Comparison of ENCODE assay signal across 1 cellular context in the genomic region with DNA sequence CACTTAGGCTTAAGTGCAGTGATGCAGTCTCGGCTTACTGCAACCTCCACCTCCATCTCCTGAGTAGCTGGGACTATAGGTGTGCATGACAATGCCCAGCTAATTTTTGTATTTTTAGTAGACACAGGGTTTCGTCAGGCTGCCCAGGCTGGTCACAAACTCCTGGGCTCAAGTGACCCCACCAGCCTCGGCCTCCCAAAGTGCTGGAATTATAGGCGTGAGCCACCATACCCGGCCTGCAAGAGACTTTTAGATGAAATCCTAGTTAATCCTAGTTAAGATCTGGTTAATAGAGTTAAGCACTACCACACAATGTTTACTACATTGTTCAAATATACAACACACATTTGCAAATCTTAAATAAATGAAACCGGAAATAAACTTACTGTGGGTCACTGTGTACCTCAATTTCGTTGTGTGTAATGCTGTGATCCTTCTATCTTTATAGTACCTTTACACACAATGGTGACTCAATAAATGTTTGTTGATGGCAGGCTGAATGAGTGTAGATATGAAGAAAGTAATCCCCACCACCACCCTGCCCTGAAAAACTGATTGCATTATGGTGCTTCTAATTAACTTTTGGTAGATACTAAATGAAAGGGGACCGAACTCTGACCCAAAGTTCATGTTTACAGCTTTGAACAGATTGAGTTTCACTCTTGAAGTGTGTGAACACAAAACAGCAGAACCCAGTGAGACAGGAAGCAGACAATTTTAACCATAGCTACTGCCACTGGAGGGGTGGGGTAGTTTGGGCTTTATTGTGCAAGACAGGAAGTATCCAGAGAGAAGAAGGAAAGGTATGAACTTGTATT.
A peak's percentile ranks its signal among the peaks of the same experiment; 100 is the strongest.
TF ChIP-seq lines count a peak whose summit lies in the region.

No MANE protein-coding gene starts in this region.

TF ChIP-seq in K562, 482 proteins besides CTCF, POLR2A, EP300 and RAD21 (continued from another document and continues in another):
- TF ChIP-seq, protein P1, sequence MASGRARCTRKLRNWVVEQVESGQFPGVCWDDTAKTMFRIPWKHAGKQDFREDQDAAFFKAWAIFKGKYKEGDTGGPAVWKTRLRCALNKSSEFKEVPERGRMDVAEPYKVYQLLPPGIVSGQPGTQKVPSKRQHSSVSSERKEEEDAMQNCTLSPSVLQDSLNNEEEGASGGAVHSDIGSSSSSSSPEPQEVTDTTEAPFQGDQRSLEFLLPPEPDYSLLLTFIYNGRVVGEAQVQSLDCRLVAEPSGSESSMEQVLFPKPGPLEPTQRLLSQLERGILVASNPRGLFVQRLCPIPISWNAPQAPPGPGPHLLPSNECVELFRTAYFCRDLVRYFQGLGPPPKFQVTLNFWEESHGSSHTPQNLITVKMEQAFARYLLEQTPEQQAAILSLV (tag; IDR thresholded peaks at IDR 0.05), result peak; percentile 62; the same call in 1 of the 2 replicates
- TF ChIP-seq FOSL1 (tag; conservative IDR thresholded peaks at IDR 0.05), result no peak
- no peak; the same call in 1 of the 2 replicates for TF ChIP-seq SOX6 (IDR thresholded peaks at IDR 0.05)
- TF ChIP-seq ZNF589 (CRISPR knock-in tag; IDR thresholded peaks at IDR 0.05; ENCODE audit: low read depth), result peak; percentile 72; the same call in 1 of the 2 replicates
- no peak for TF ChIP-seq XRCC5 (IDR thresholded peaks at IDR 0.05; ENCODE audit: low read depth, low read length)
- TF ChIP-seq SMAD4 (CRISPR knock-in tag; conservative IDR thresholded peaks at IDR 0.05), result peak; percentile 83
- no peak for TF ChIP-seq ZFX (CRISPR knock-in tag; IDR thresholded peaks at IDR 0.05)
- no peak for TF ChIP-seq RUNX1 (IDR thresholded peaks at IDR 0.05; ENCODE audit: low read depth)
- peak; percentile 84 for TF ChIP-seq CBFA2T3 (IDR thresholded peaks at IDR 0.05)
- no peak for TF ChIP-seq MCM5 (IDR thresholded peaks at IDR 0.05; ENCODE audit: low read depth)
- TF ChIP-seq, protein P2, sequence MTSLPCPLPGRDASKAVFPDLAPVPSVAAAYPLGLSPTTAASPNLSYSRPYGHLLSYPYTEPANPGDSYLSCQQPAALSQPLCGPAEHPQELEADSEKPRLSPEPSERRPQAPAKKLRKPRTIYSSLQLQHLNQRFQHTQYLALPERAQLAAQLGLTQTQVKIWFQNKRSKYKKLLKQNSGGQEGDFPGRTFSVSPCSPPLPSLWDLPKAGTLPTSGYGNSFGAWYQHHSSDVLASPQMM (CRISPR knock-in tag; IDR thresholded peaks at IDR 0.05), result no peak
- TF ChIP-seq BRD9 (IDR thresholded peaks at IDR 0.05; ENCODE audit: low read depth, partially characterized antibody), result peak; percentile 40
- TF ChIP-seq ETV5 (CRISPR knock-in tag; IDR thresholded peaks at IDR 0.05; ENCODE audit: low read depth), result peak; percentile 87
- TF ChIP-seq ASH1L (IDR thresholded peaks at IDR 0.05; ENCODE audit: borderline replicate concordance, low read depth, partially characterized antibody), result no peak
- TF ChIP-seq, protein P3, sequence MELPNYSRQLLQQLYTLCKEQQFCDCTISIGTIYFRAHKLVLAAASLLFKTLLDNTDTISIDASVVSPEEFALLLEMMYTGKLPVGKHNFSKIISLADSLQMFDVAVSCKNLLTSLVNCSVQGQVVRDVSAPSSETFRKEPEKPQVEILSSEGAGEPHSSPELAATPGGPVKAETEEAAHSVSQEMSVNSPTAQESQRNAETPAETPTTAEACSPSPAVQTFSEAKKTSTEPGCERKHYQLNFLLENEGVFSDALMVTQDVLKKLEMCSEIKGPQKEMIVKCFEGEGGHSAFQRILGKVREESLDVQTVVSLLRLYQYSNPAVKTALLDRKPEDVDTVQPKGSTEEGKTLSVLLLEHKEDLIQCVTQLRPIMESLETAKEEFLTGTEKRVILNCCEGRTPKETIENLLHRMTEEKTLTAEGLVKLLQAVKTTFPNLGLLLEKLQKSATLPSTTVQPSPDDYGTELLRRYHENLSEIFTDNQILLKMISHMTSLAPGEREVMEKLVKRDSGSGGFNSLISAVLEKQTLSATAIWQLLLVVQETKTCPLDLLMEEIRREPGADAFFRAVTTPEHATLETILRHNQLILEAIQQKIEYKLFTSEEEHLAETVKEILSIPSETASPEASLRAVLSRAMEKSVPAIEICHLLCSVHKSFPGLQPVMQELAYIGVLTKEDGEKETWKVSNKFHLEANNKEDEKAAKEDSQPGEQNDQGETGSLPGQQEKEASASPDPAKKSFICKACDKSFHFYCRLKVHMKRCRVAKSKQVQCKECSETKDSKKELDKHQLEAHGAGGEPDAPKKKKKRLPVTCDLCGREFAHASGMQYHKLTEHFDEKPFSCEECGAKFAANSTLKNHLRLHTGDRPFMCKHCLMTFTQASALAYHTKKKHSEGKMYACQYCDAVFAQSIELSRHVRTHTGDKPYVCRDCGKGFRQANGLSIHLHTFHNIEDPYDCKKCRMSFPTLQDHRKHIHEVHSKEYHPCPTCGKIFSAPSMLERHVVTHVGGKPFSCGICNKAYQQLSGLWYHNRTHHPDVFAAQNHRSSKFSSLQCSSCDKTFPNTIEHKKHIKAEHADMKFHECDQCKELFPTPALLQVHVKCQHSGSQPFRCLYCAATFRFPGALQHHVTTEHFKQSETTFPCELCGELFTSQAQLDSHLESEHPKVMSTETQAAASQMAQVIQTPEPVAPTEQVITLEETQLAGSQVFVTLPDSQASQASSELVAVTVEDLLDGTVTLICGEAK (IDR thresholded peaks at IDR 0.05), result peak; percentile 70
- TF ChIP-seq, protein P3 (CRISPR knock-in tag; IDR thresholded peaks at IDR 0.05), result no peak
- no peak for TF ChIP-seq RBM15 (IDR thresholded peaks at IDR 0.05; ENCODE audit: insufficient read depth, low read length)
- TF ChIP-seq SMARCA5 (IDR thresholded peaks at IDR 0.05), result no peak
- peak; percentile 96 for TF ChIP-seq ETV1 (tag; conservative IDR thresholded peaks at IDR 0.05; ENCODE audit: low read depth)
- no peak for TF ChIP-seq NR4A1 (CRISPR knock-in tag; IDR thresholded peaks at IDR 0.05)
- TF ChIP-seq NR4A1 (tag; IDR thresholded peaks at IDR 0.05), result no peak; the same call in 1 of the 2 replicates
- no peak for TF ChIP-seq HNRNPK (IDR thresholded peaks at IDR 0.05; ENCODE audit: low read depth, low read length, poor library complexity, severe bottlenecking)
- TF ChIP-seq, protein P4, sequence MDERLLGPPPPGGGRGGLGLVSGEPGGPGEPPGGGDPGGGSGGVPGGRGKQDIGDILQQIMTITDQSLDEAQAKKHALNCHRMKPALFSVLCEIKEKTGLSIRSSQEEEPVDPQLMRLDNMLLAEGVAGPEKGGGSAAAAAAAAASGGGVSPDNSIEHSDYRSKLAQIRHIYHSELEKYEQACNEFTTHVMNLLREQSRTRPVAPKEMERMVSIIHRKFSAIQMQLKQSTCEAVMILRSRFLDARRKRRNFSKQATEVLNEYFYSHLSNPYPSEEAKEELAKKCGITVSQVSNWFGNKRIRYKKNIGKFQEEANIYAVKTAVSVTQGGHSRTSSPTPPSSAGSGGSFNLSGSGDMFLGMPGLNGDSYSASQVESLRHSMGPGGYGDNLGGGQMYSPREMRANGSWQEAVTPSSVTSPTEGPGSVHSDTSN (CRISPR knock-in tag; IDR thresholded peaks at IDR 0.05; ENCODE audit: low read depth), result no peak
- TF ChIP-seq, protein P4 (tag; conservative IDR thresholded peaks at IDR 0.05; ENCODE audit: low read depth), result no peak
- TF ChIP-seq TAL1 (IDR thresholded peaks at IDR 0.05), result peak; percentile 55; the same call in 1 of the 2 replicates
- peak; percentile 23 for TF ChIP-seq NFIC (IDR thresholded peaks at IDR 0.05)
- no peak for TF ChIP-seq RBM22 (IDR thresholded peaks at IDR 0.05; ENCODE audit: low read depth, low read length, poor library complexity, severe bottlenecking)
- no peak; the same call in 1 of the 2 replicates for TF ChIP-seq ZNF175 (CRISPR knock-in tag; IDR thresholded peaks at IDR 0.05; ENCODE audit: low read depth)
- TF ChIP-seq, protein P5, sequence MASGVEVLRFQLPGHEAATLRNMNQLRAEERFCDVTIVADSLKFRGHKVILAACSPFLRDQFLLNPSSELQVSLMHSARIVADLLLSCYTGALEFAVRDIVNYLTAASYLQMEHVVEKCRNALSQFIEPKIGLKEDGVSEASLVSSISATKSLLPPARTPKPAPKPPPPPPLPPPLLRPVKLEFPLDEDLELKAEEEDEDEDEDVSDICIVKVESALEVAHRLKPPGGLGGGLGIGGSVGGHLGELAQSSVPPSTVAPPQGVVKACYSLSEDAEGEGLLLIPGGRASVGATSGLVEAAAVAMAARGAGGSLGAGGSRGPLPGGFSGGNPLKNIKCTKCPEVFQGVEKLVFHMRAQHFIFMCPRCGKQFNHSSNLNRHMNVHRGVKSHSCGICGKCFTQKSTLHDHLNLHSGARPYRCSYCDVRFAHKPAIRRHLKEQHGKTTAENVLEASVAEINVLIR (CRISPR knock-in tag; IDR thresholded peaks at IDR 0.05), result no peak
- no peak for TF ChIP-seq HSF4 (CRISPR knock-in tag; IDR thresholded peaks at IDR 0.05; ENCODE audit: borderline replicate concordance)
- TF ChIP-seq, protein P6, sequence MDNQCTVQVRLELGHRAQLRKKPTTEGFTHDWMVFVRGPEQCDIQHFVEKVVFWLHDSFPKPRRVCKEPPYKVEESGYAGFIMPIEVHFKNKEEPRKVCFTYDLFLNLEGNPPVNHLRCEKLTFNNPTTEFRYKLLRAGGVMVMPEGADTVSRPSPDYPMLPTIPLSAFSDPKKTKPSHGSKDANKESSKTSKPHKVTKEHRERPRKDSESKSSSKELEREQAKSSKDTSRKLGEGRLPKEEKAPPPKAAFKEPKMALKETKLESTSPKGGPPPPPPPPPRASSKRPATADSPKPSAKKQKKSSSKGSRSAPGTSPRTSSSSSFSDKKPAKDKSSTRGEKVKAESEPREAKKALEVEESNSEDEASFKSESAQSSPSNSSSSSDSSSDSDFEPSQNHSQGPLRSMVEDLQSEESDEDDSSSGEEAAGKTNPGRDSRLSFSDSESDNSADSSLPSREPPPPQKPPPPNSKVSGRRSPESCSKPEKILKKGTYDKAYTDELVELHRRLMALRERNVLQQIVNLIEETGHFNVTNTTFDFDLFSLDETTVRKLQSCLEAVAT (IDR thresholded peaks at IDR 0.05), result no peak
- TF ChIP-seq, protein P7, sequence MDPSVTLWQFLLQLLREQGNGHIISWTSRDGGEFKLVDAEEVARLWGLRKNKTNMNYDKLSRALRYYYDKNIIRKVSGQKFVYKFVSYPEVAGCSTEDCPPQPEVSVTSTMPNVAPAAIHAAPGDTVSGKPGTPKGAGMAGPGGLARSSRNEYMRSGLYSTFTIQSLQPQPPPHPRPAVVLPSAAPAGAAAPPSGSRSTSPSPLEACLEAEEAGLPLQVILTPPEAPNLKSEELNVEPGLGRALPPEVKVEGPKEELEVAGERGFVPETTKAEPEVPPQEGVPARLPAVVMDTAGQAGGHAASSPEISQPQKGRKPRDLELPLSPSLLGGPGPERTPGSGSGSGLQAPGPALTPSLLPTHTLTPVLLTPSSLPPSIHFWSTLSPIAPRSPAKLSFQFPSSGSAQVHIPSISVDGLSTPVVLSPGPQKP (CRISPR knock-in tag; IDR thresholded peaks at IDR 0.05), result no peak
- TF ChIP-seq MECOM (CRISPR knock-in tag; IDR thresholded peaks at IDR 0.05), result peak; percentile 60; the same call in 1 of the 2 replicates
- peak; percentile 41; the same call in 1 of the 2 replicates for TF ChIP-seq ELF4 (CRISPR knock-in tag; IDR thresholded peaks at IDR 0.05)
- TF ChIP-seq ETV6 (IDR thresholded peaks at IDR 0.05; ENCODE audit: borderline replicate concordance in 1 of 2, low read depth in 2 of 2, low read length in 1 of 2), result peak in 1 of 2 experiments; percentile 54; a peak in 1 of 4 replicates
- TF ChIP-seq ETV6 (CRISPR knock-in tag; IDR thresholded peaks at IDR 0.05; ENCODE audit: borderline replicate concordance), result no peak
- no peak for TF ChIP-seq TBP (optimal IDR thresholded peaks at IDR 0.05; ENCODE audit: low read depth, low read length)
- TF ChIP-seq, protein P8, sequence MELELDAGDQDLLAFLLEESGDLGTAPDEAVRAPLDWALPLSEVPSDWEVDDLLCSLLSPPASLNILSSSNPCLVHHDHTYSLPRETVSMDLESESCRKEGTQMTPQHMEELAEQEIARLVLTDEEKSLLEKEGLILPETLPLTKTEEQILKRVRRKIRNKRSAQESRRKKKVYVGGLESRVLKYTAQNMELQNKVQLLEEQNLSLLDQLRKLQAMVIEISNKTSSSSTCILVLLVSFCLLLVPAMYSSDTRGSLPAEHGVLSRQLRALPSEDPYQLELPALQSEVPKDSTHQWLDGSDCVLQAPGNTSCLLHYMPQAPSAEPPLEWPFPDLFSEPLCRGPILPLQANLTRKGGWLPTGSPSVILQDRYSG (tag; conservative IDR thresholded peaks at IDR 0.05; ENCODE audit: low read depth), result no peak
- TF ChIP-seq ARID1B (IDR thresholded peaks at IDR 0.05), result peak; percentile 72
- no peak for TF ChIP-seq BRCA1 (IDR thresholded peaks at IDR 0.05)
- TF ChIP-seq BRCA1 (CRISPR knock-in tag; IDR thresholded peaks at IDR 0.05), result no peak
- TF ChIP-seq SMAD3 (CRISPR knock-in tag; conservative IDR thresholded peaks at IDR 0.05), result 0 out of 2 replicates have a peak, but pooled peaks have one; percentile 18
- no peak for TF ChIP-seq TRIM28 (IDR thresholded peaks at IDR 0.05)
